In genomic region chr15:85024509-85025336, GRCh38 we compare ENCODE assay signal across 10 cellular contexts. TPM values are rescaled to one million over a fixed set of nuclear protein-coding genes. Genes with fewer than 3 reads are reported as not detected.
DNase-seq lines count a peak whose midpoint lies in the region; ATAC-seq and TF ChIP-seq lines count a peak whose summit lies in the region.
"Had no signal": no experiment of that assay in that cellular context is flagged by ENCODE, and none has a peak within 500 bp of the region (broad histone marks: within the 10 kb centered on the region; RNA-seq: fewer than 3 reads in every experiment).

No MANE protein-coding gene starts in this region.

- H4K20me1 ChIP-seq in osteoblast (ENCODE audit: insufficient read depth, low read length) = peaks cover 34% of the 10 kb centered on the region

- H3K27ac Mint-ChIP-seq in endothelial cell (ENCODE audit: unreplicated experiment) = peak overlapping the region; percentile 68

- peaks cover 76% of the 10 kb centered on the region for H3K79me2 ChIP-seq in osteoblast (ENCODE audit: insufficient read depth, low read length)

- H3K4me2 ChIP-seq in osteoblast (ENCODE audit: insufficient read depth, low read length) = peak overlapping the region; percentile 52

- peaks cover 3% of the 10 kb centered on the region for H3K36me3 Mint-ChIP-seq in endothelial cell (ENCODE audit: low read depth, unreplicated experiment)

- ATAC-seq in GM19328 (IDR thresholded peaks at IDR 0.05; ENCODE audit: unreplicated experiment) = no peak

- no peaks in the 10 kb centered on the region for H3K36me3 ChIP-seq in osteoblast (ENCODE audit: insufficient read depth, low read length)

- peaks cover 63% of the 10 kb centered on the region for H3K4me1 Mint-ChIP-seq in endothelial cell (ENCODE audit: unreplicated experiment)

- H3K27me3 ChIP-seq in osteoblast (ENCODE audit: insufficient read depth, low read length) = no peaks in the 10 kb centered on the region

- DNase-seq in MV-4-11 (lab: John Stamatoyannopoulos, UW) (peak; percentile 43), endothelial cell (ENCODE audit: low spot score) (no peak), osteoblast (ENCODE audit: insufficient read length, low spot score, missing footprints) (peak; percentile 88), T-helper 9 cell (no peak), putamen (ENCODE audit: low spot score) (no peak), amniotic stem cell (lab: John Stamatoyannopoulos, UW) (no peak)
- DNase-seq: NCI-H2029 had no signal

- H3K4me1 ChIP-seq in osteoblast (ENCODE audit: insufficient read depth, low read length) = peaks cover 42% of the 10 kb centered on the region

- peak overlapping the region; percentile 54; the same call in 1 of the 2 replicates for H3K4me3 ChIP-seq in GM08714 (ENCODE audit: low read length)
- no peak overlapping the region for H3K4me3 ChIP-seq in osteoblast (ENCODE audit: insufficient read depth, low read length)

- H3K4me3 Mint-ChIP-seq in endothelial cell (ENCODE audit: unreplicated experiment) = no peak overlapping the region

- no peak for TF ChIP-seq CTCF in endothelial cell (IDR thresholded peaks at IDR 0.05; ENCODE audit: unreplicated experiment)
- TF ChIP-seq CTCF in osteoblast (IDR thresholded peaks at IDR 0.05; ENCODE audit: extremely low read depth, low read depth, low read length) = no peak

- no peaks in the 10 kb centered on the region for H3K9me3 ChIP-seq in osteoblast (ENCODE audit: low read depth, low read length)

- H3K9me3 Mint-ChIP-seq in endothelial cell (ENCODE audit: unreplicated experiment) = no peaks in the 10 kb centered on the region

- no peak overlapping the region for H2AFZ ChIP-seq in osteoblast (ENCODE audit: low read length)

- H3K27me3 Mint-ChIP-seq in endothelial cell (ENCODE audit: unreplicated experiment) = peaks cover 3% of the 10 kb centered on the region

- H3K27ac ChIP-seq in osteoblast (ENCODE audit: low read depth, low read length) = no peak overlapping the region
- H3K27ac ChIP-seq: VCaP had no signal

RNA-seq across cellular contexts. Expression of gene PDE8A, which starts 43.1 kb away (rescaled TPM):
- total RNA-seq in endothelial cell (ENCODE audit: unreplicated experiment) (43.4 TPM), osteoblast (30.4 and 38.3 TPM in 2 replicates)

Comparison
In these comparisons a context has a peak if more than half of its experiments do, and no peak if none do; other contexts are left out.
1. DNase-seq: peak in MV-4-11 (single experiment) and osteoblast (single experiment); none in endothelial cell (single experiment), T-helper 9 cell (single experiment), putamen (single experiment) and amniotic stem cell (single experiment).